In the genomic region with DNA sequence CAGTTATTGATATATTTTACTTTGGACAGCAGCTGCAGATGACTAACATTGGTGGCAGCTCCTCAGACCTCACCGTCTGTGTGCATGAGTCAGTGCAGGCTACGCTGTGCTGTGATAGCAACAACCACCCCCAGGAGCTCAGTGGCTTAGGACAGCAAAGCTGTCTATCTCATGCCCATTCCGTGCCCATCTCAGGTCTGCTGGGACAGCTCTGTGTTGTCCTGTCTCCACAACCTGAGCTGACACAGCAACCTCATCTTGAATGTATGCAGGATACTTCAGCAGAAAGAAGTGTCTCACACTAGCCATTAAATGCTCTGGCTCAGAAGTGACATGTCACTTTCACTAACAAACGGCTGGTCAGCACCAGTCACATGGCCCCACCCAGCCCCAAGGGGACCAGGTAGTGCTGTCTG, we compare ENCODE assay signal across 13 cellular contexts. TPM values are rescaled to one million over a fixed set of nuclear protein-coding genes. Genes with fewer than 3 reads are reported as not detected.
DNase-seq lines count a peak whose midpoint lies in the region; ATAC-seq, FAIRE-seq and TF ChIP-seq lines count a peak whose summit lies in the region.
"Had no signal": no experiment of that assay in that cellular context is flagged by ENCODE, and none has a peak within 500 bp of the region (broad histone marks: within the 10 kb centered on the region; RNA-seq: fewer than 3 reads in every experiment).

No MANE protein-coding gene starts in this region.

- peak overlapping the region; percentile 52; the same call in 1 of the 2 replicates for H3K18ac ChIP-seq in H1 (ENCODE audit: extremely low read depth, low read length)

- no peaks in the 10 kb centered on the region for H3F3A ChIP-seq in PC-3 (ENCODE audit: low read length, unreplicated experiment)

- ATAC-seq in PC-3 (peak; percentile 100), psoas muscle (peak; percentile 71 to 82 (median 73)), HG02642 (IDR thresholded peaks at IDR 0.05; ENCODE audit: poor library complexity, unreplicated experiment) (no peak)

- H3K4ac ChIP-seq in H1 (replicated peaks; ENCODE audit: insufficient read length, low read depth, low read length), result no peak overlapping the region

- peak overlapping the region; percentile 61; the same call in 1 of the 2 replicates for H2BK20ac ChIP-seq in H1 (ENCODE audit: low read length)

- CTCF ChIA-PET in PC-3 (lab: Charles Lee) (interaction anchor here (0.7 kb wide), 1 partner anchor 98 kb away, joined by 3 read pairs; no protein-coding TSS in a partner anchor), H1 (lab: Charles Lee; ENCODE audit: partially characterized antibody) (interaction anchor here (0.7 to 1.2 kb wide), 3 partner anchors 56 to 75 kb away, joined by 3 to 4 read pairs (median 4); a partner anchor contains a TSS)

- no peaks in the 10 kb centered on the region for H4K20me1 ChIP-seq in PC-3 (ENCODE audit: low read length)
- H4K20me1 ChIP-seq in H1 (replicated peaks in 1 of 2; ENCODE audit: control insufficient read depth in 1 of 2, insufficient read depth in 2 of 2, low read length in 2 of 2), result no peaks in the 10 kb centered on the region

- H4K8ac ChIP-seq in H1 (ENCODE audit: extremely low read depth, insufficient read depth, low read length), result no peak overlapping the region

- no peak overlapping the region for H3K56ac ChIP-seq in H1 (replicated peaks; ENCODE audit: insufficient read length, low read depth, low read length)

- DNase-seq in GM04504 (ENCODE audit: low read depth), result peak; percentile 71
- peak; percentile 89 for DNase-seq in PC-3
- DNase-seq in H1 (ENCODE audit: low read depth in 1 of 2, low spot score in 2 of 2), result no peak
- peak; percentile 40 to 61 for DNase-seq in psoas muscle
- DNase-seq in NCI-H774 (lab: John Stamatoyannopoulos, UW), result no peak
- no peak for DNase-seq in esophagus squamous epithelium (lab: John Stamatoyannopoulos, UW)
- no peak for DNase-seq in NOMO-1 treated with DMSO at 0.1 percent for 48 hours (lab: John Stamatoyannopoulos, UW; ENCODE audit: unreplicated experiment)
- DNase-seq: activated effector memory CD4-positive, alpha-beta T cell treated with Interleukin-2 at 50 U/mL for 16 hours; NCI-H1048 had no signal

- H2BK5ac ChIP-seq in H1 (ENCODE audit: low read depth, low read length), result peak overlapping the region; percentile 67; the same call in 1 of the 2 replicates

- H3K79me2 ChIP-seq in PC-3 (ENCODE audit: low read length) (no peaks in the 10 kb centered on the region), H1 (ENCODE audit: control insufficient read depth in 1 of 2, insufficient read depth in 2 of 2, low read length in 2 of 2) (no peaks in the 10 kb centered on the region)

- no peak for FAIRE-seq in H1 (lab: Jason Lieb, UNC)

- TF ChIP-seq CTCF in PC-3 (conservative IDR thresholded peaks at IDR 0.05; ENCODE audit: low read depth, low read length), result no peak
- TF ChIP-seq CTCF in H1 (IDR thresholded peaks at IDR 0.05; ENCODE audit: control extremely low read depth in 1 of 3, insufficient read depth in 1 of 3, low read depth in 1 of 3, low read length in 3 of 3), result no peak
- TF ChIP-seq CTCF in psoas muscle (IDR thresholded peaks at IDR 0.05), result no peak
- no peak for TF ChIP-seq CTCF in esophagus squamous epithelium (IDR thresholded peaks at IDR 0.05)

- H3K4me1 ChIP-seq in PC-3 (ENCODE audit: insufficient read depth, low read length), result peaks cover 6% of the 10 kb centered on the region
- peaks cover 0 to 7% (median 5%) of the 10 kb centered on the region in 4 experiments; a peak in 3 of 7 replicates for H3K4me1 ChIP-seq in H1 (replicated peaks in 1 of 4; ENCODE audit: control insufficient read depth in 3 of 4, insufficient read depth in 4 of 4, low read length in 3 of 4)
- no peaks in the 10 kb centered on the region for H3K4me1 ChIP-seq in psoas muscle
- peaks cover 0 to 5% (median 0%) of the 10 kb centered on the region in 3 donors for H3K4me1 ChIP-seq in esophagus squamous epithelium

- H2AFZ ChIP-seq in PC-3 (ENCODE audit: low read length) (peak overlapping the region; percentile 49), H1 (ENCODE audit: low read length) (no peak overlapping the region)

- no TSS peak for BruUV-seq in PC-3 (replicated peaks; lab: Mats Ljungman, UMichigan)

- H3K27ac ChIP-seq in PC-3 (ENCODE audit: low read length) (no peak overlapping the region), H1 (ENCODE audit: low read depth, low read length) (no peak overlapping the region), psoas muscle (no peak overlapping the region), esophagus squamous epithelium (no peak overlapping the region)
- H3K27ac ChIP-seq: thoracic aorta had no signal

- 87% methylated on average over 4 of the region's 4 CpGs; no CpG with 5 or more reads in 1 of the 2 experiments for WGBS in H1 (ENCODE audit: extremely low coverage in 1 of 2, insufficient coverage in 1 of 2, insufficient read length in 1 of 2, insufficient replicate concordance in 2 of 2, low coverage in 1 of 2, low lambda C conversion rate in 2 of 2, missing lambda C conversion rate in 1 of 2), 2 experiments
- 22 to 30% (median 26%) methylated on average over 4 of the region's 4 CpGs for WGBS in psoas muscle, 3 donors
- 19 to 43% methylated on average over 3 to 4 of the region's 4 CpGs for WGBS in esophagus squamous epithelium, 2 donors

- H3K4me3 ChIP-seq in PC-3 (ENCODE audit: low read length), result peak overlapping the region; percentile 52
- H3K4me3 ChIP-seq in H1 (ENCODE audit: extremely low read depth in 1 of 4, insufficient read depth in 2 of 4, low read depth in 3 of 4, low read length in 4 of 4), result no peak overlapping the region
- no peak overlapping the region for H3K4me3 ChIP-seq in psoas muscle
- H3K4me3 ChIP-seq in esophagus squamous epithelium, result no peak overlapping the region
- H3K4me3 ChIP-seq: skin epidermis, thoracic aorta had no signal

- H3K9me2 ChIP-seq in PC-3 (replicated peaks; ENCODE audit: low read length), result no peaks in the 10 kb centered on the region

- POLR2A ChIA-PET in PC-3 (lab: Charles Lee; ENCODE audit: unreplicated experiment) (no interaction called here), H1 (lab: Charles Lee; ENCODE audit: partially characterized antibody) (no interaction called here)

- TF ChIP-seq EP300 in H1 (IDR thresholded peaks at IDR 0.05; ENCODE audit: borderline replicate concordance in 1 of 2, low read depth in 2 of 2, low read length in 2 of 2), result no peak

- no peak overlapping the region for H3K23ac ChIP-seq in H1 (ENCODE audit: insufficient read length)

- peak overlapping the region; percentile 78 for H3K4me2 ChIP-seq in PC-3 (ENCODE audit: low read length)
- no peak overlapping the region for H3K4me2 ChIP-seq in H1 (ENCODE audit: insufficient read depth in 1 of 2, low read depth in 2 of 2, low read length in 2 of 2)

- H2BK12ac ChIP-seq in H1 (ENCODE audit: low read depth, low read length), result peak overlapping the region; percentile 78; the same call in 1 of the 2 replicates

- no peaks in the 10 kb centered on the region for H3K9me3 ChIP-seq in PC-3 (ENCODE audit: low read length)
- no peaks in the 10 kb centered on the region for H3K9me3 ChIP-seq in H1 (ENCODE audit: insufficient read depth in 2 of 2, low read depth in 1 of 2, low read length in 1 of 2)
- no peaks in the 10 kb centered on the region for H3K9me3 ChIP-seq in psoas muscle
- H3K9me3 ChIP-seq in esophagus squamous epithelium, result no peaks in the 10 kb centered on the region
- H3K9me3 ChIP-seq: thoracic aorta had no signal

- peak overlapping the region; percentile 88 for H4K91ac ChIP-seq in H1 (replicated peaks; ENCODE audit: insufficient read length, low read length)

- no peak for TF ChIP-seq POLR2A in H1 (IDR thresholded peaks at IDR 0.05; ENCODE audit: control extremely low read depth in 1 of 2, low read depth in 2 of 2, low read length in 2 of 2)
- no peak for TF ChIP-seq POLR2A in esophagus squamous epithelium (IDR thresholded peaks at IDR 0.05)

- peak overlapping the region; percentile 84; the same call in 1 of the 2 replicates for H2BK15ac ChIP-seq in H1 (ENCODE audit: low read length)

- no peak overlapping the region for H4K5ac ChIP-seq in H1 (ENCODE audit: insufficient read length, low read depth, low read length)

- H3K9ac ChIP-seq in PC-3 (ENCODE audit: low read length), result no peak overlapping the region
- no peak overlapping the region for H3K9ac ChIP-seq in H1 (replicated peaks in 1 of 4; ENCODE audit: extremely low read depth in 1 of 4, low read depth in 3 of 4, low read length in 3 of 4)

- H3K23me2 ChIP-seq in H1 (ENCODE audit: low read depth, low read length), result no peaks in the 10 kb centered on the region

- intact Hi-C loops in PC-3 (cut with micrococcal nuclease), result loop anchor here (5.0 kb wide), 1 partner anchor 245 kb away; no protein-coding TSS in a partner anchor
- intact Hi-C loops in psoas muscle (cut with DNase I), result no loop called here
- intact Hi-C loops in esophagus squamous epithelium (cut with DNase I), result no loop called here

- no peak overlapping the region for H3K14ac ChIP-seq in H1 (ENCODE audit: insufficient read length)

- peak overlapping the region; percentile 39 for H2BK120ac ChIP-seq in H1 (replicated peaks; ENCODE audit: low read depth, low read length)

- no peaks in the 10 kb centered on the region for H3K36me3 ChIP-seq in PC-3 (ENCODE audit: low read depth, low read length)
- H3K36me3 ChIP-seq in H1 (ENCODE audit: control insufficient read depth in 2 of 4, insufficient read depth in 4 of 4, low read length in 3 of 4), result no peaks in the 10 kb centered on the region
- no peaks in the 10 kb centered on the region for H3K36me3 ChIP-seq in psoas muscle (ENCODE audit: insufficient read depth in 1 of 2, low read depth in 1 of 2)
- H3K36me3 ChIP-seq in esophagus squamous epithelium, result no peaks in the 10 kb centered on the region
- H3K36me3 ChIP-seq: thoracic aorta had no signal

- H3K79me1 ChIP-seq in H1 (ENCODE audit: low read depth, low read length), result no peaks in the 10 kb centered on the region

- peak overlapping the region; percentile 85 for H2AK5ac ChIP-seq in H1 (ENCODE audit: low read depth, low read length)

- H3K27me3 ChIP-seq in PC-3 (ENCODE audit: low read length) (peaks cover 1% of the 10 kb centered on the region; the same call in 1 of the 2 replicates), H1 (replicated peaks in 1 of 4; ENCODE audit: control insufficient read depth in 3 of 4, extremely low read depth in 1 of 4, insufficient read depth in 3 of 4, low read length in 3 of 4) (no peaks in the 10 kb centered on the region; a peak in 1 of 7 replicates), psoas muscle (ENCODE audit: insufficient read depth in 3 of 3, low read length in 2 of 3) (peaks cover 0 to 2% (median 0%) of the 10 kb centered on the region in 3 donors), esophagus squamous epithelium (no peaks in the 10 kb centered on the region)

- TF ChIP-seq RAD21 in H1 (IDR thresholded peaks at IDR 0.05 in 1 of 2, conservative IDR thresholded peaks at IDR 0.05 in 1 of 2; ENCODE audit: low read depth in 2 of 2, low read length in 2 of 2), result no peak

RNA-seq across cellular contexts. Expression of a gene that starts 47.7 kb away (rescaled TPM):
- total RNA-seq in PC-3 (2014; rRNA removed) (not detected in 2 replicates), psoas muscle (not detected), esophagus squamous epithelium (not detected)
- total RNA-seq in H1 (2021; fragmentation: NEBNext Ultra II Directional; extraction: Animal tissue kit (Norgen Biotek cat#: 25700)), result not detected in 2 replicates
- polyA plus RNA-seq in H1 (2011; rRNA removed) (not detected in 2 replicates), psoas muscle (not detected)
- not detected for polyA plus RNA-seq in H1 (2011; cell fraction: cytosol; rRNA removed)
- polyA plus RNA-seq in H1 (2011; cell fraction: nucleus; rRNA removed), result not detected
- polyA plus RNA-seq in H1 (2012, experiment 1 of 2), result not detected in 4 replicates
- polyA plus RNA-seq in H1 (2012, experiment 2 of 2), result not detected
- polyA plus RNA-seq in H1 (2013, experiment 1 of 2), result not detected
- not detected for polyA plus RNA-seq in H1 (2013, experiment 2 of 2)
- polyA minus RNA-seq in H1 (2011; rRNA and poly(A)+ RNA removed), result not detected in 2 replicates
- polyA minus RNA-seq in H1 (2011; cell fraction: cytosol; rRNA and poly(A)+ RNA removed), result not detected
- not detected for polyA minus RNA-seq in H1 (2011; cell fraction: nucleus; rRNA and poly(A)+ RNA removed)
- total RNA-seq: T-helper 1 cell treated with Interleukin-12 subunit alpha and Interleukin-12 subunit beta and Interleukin-4 antibody, amounts not matched to agents 30 ng/mL and 1 ng/mL, for 36 hours; thoracic aorta had no signal

Comparison
In these comparisons a context has a peak if more than half of its experiments do, and no peak if none do; other contexts are left out.
1. DNase-seq: peak in GM04504 (single experiment), PC-3 (single experiment) and psoas muscle (2 of 2); none in H1 (0 of 2), NCI-H774 (single experiment), esophagus squamous epithelium (single experiment) and NOMO-1 treated with DMSO at 0.1 percent for 48 hours (single experiment).